ENCODE assay signal across 8 cellular contexts in genomic region chr1:66282343-66282852, GRCh38.
DNase-seq lines count a peak whose midpoint lies in the region; ATAC-seq and TF ChIP-seq lines count a peak whose summit lies in the region.

No MANE protein-coding gene starts in this region.

- CTCF ChIA-PET in activated naive CD4-positive, alpha-beta T cell treated with anti-CD3 and anti-CD28 coated beads for 36 hours (lab: Charles Lee): interaction anchor here (0.8 to 3.4 kb wide), 19 partner anchors 9 to 163 kb away, joined by 3 to 21 read pairs (median 5); no protein-coding TSS in a partner anchor

- H3K4me1 ChIP-seq in thoracic aorta (ENCODE audit: control insufficient read depth in 1 of 2, low read depth in 2 of 2) (peaks cover 18 to 49% of the 10 kb centered on the region in 2 donors), HAP-1 (peaks cover 8% of the 10 kb centered on the region; the same call in 1 of the 2 replicates)

- H3K36me3 ChIP-seq in thoracic aorta: no peaks in the 10 kb centered on the region
- no peaks in the 10 kb centered on the region for H3K36me3 ChIP-seq in HAP-1 (replicated peaks)

- TF ChIP-seq CTCF in thoracic aorta (IDR thresholded peaks at IDR 0.05): no peak

- peak; percentile 78 for DNase-seq in EL
- DNase-seq in LHCN-M2 (ENCODE audit: low read depth): peak; percentile 66
- peak; percentile 89 for DNase-seq in activated naive CD4-positive, alpha-beta T cell treated with anti-CD3 and anti-CD28 coated beads for 36 hours
- no peak for DNase-seq in thoracic aorta (ENCODE audit: low spot score)
- no peak for DNase-seq in HUDEP-2 (lab: John Stamatoyannopoulos, UW; ENCODE audit: unreplicated experiment in 76 of 76)
- DNase-seq in HAP-1 (ENCODE audit: low spot score in 2 of 2): no peak

- in situ Hi-C loops in HAP-1 (cut with MboI; ENCODE audit: low sequenced_read_pairs): no loop called here

- peak overlapping the region; percentile 89 for H3K27ac Mint-ChIP-seq in activated naive CD4-positive, alpha-beta T cell treated with anti-CD3 and anti-CD28 coated beads for 36 hours

- no peaks in the 10 kb centered on the region for H3K27me3 Mint-ChIP-seq in activated naive CD4-positive, alpha-beta T cell treated with anti-CD3 and anti-CD28 coated beads for 36 hours (ENCODE audit: low read depth)

- H3K27me3 ChIP-seq in layer of hippocampus (ENCODE audit: control insufficient read depth, insufficient read depth, low read length) (no peaks in the 10 kb centered on the region), thoracic aorta (replicated peaks; ENCODE audit: insufficient read depth) (no peaks in the 10 kb centered on the region), HAP-1 (ENCODE audit: low read depth) (no peaks in the 10 kb centered on the region)

- intact Hi-C loops in activated naive CD4-positive, alpha-beta T cell treated with anti-CD3 and anti-CD28 coated beads for 36 hours (cut with micrococcal nuclease): loop anchor here (1.0 to 10.0 kb wide), 21 partner anchors 11 to 1402 kb away; partner anchors contain the start of genes GADD45A and JAK1

- no peaks in the 10 kb centered on the region for H3K9me3 ChIP-seq in thoracic aorta
- H3K9me3 ChIP-seq in HAP-1: no peaks in the 10 kb centered on the region

- H3K4me3 Mint-ChIP-seq in activated naive CD4-positive, alpha-beta T cell treated with anti-CD3 and anti-CD28 coated beads for 36 hours: peak overlapping the region; percentile 17

- H3K4me3 ChIP-seq in thoracic aorta (no peak overlapping the region), HAP-1 (no peak overlapping the region)

- ATAC-seq in GM21529 (IDR thresholded peaks at IDR 0.05; ENCODE audit: unreplicated experiment) (peak; percentile 81), thoracic aorta (ENCODE audit: insufficient number of reproducible peaks, low FRiP score, low read depth) (peak; percentile 66)

- peaks cover 87% of the 10 kb centered on the region for H3K4me1 Mint-ChIP-seq in activated naive CD4-positive, alpha-beta T cell treated with anti-CD3 and anti-CD28 coated beads for 36 hours (ENCODE audit: low read depth)

- H3K27ac ChIP-seq in layer of hippocampus (ENCODE audit: low read depth, low read length): peak overlapping the region; percentile 32
- H3K27ac ChIP-seq in thoracic aorta: peak overlapping the region; percentile 19 to 50

- no peaks in the 10 kb centered on the region for H3K9me3 Mint-ChIP-seq in activated naive CD4-positive, alpha-beta T cell treated with anti-CD3 and anti-CD28 coated beads for 36 hours

- no peaks in the 10 kb centered on the region for H3K36me3 Mint-ChIP-seq in activated naive CD4-positive, alpha-beta T cell treated with anti-CD3 and anti-CD28 coated beads for 36 hours (ENCODE audit: low read depth)

Comparison
In these comparisons a context has a peak if more than half of its experiments do, and no peak if none do; other contexts are left out.
1. DNase-seq: peak in EL (single experiment), LHCN-M2 (single experiment) and activated naive CD4-positive, alpha-beta T cell treated with anti-CD3 and anti-CD28 coated beads for 36 hours (single experiment); none in thoracic aorta (single experiment), HUDEP-2 (0 of 76) and HAP-1 (0 of 2).